19 cellular contexts compared by ENCODE assay signal in the genomic region with DNA sequence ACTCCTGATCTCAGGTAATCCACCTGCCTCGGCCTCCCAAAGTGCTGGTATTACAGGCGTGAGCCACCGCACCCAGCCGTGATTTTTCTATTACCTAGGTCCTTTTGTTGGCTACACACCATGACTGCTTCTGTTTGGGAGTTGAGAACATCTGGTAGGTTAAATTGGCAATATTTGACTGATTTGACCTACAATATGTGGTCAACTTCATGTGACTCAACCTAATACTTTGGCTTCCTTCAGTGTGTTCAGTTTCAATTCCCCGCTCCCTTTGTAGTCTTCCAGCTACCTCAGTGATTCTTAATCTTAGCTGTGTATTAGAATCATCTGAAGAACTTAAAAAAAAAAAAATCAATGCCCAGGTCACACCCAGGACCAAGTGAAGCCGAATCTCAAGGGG. TPM values are rescaled to one million over a fixed set of nuclear protein-coding genes. Genes with fewer than 3 reads are reported as not detected.
A peak's percentile ranks its signal among the peaks of the same experiment; 100 is the strongest.
DNase-seq lines count a peak whose midpoint lies in the region; ATAC-seq and TF ChIP-seq lines count a peak whose summit lies in the region.
"Had no signal": no experiment of that assay in that cellular context is flagged by ENCODE, and none has a peak within 500 bp of the region (broad histone marks: within the 10 kb centered on the region; RNA-seq: fewer than 3 reads in every experiment).

No MANE protein-coding gene starts in this region.

- no peaks in the 10 kb centered on the region for H3K36me3 Mint-ChIP-seq in MCF 10A (ENCODE audit: insufficient read depth, unreplicated experiment)
- peaks cover 10% of the 10 kb centered on the region for H3K36me3 Mint-ChIP-seq in activated CD4-positive, alpha-beta memory T cell treated with anti-CD3 and anti-CD28 coated beads, Interleukin-2, amount 10 ng/mL, durations not matched to agents 7 days and 5 days (ENCODE audit: low read depth)
- H3K36me3 Mint-ChIP-seq: CD4-positive, alpha-beta memory T cell; WTC11 had no signal

- H3K4ac ChIP-seq in mesendoderm (ENCODE audit: low read depth, low read length): no peak overlapping the region

- H3K79me1 ChIP-seq in mesendoderm (ENCODE audit: low read length): no peaks in the 10 kb centered on the region

- DNase-seq in MCF 10A (ENCODE audit: unreplicated experiment) (no peak), mesendoderm (no peak)
- no peak for DNase-seq in activated CD4-positive, alpha-beta memory T cell treated with anti-CD3 and anti-CD28 coated beads, Interleukin-2, amount 10 ng/mL, durations not matched to agents 7 days and 5 days
- DNase-seq: CD4-positive, alpha-beta memory T cell; mammary epithelial cell; NCI-H1436; right lobe of liver; SHP77 treated with DMSO at 0.1 percent for 48 hours; stomach; upper lobe of left lung had no signal

- H3K23ac ChIP-seq in mesendoderm (ENCODE audit: low read length): no peak overlapping the region

- no peaks in the 10 kb centered on the region for H3K4me1 ChIP-seq in mesendoderm (ENCODE audit: control insufficient read depth, low read depth, low read length)
- H3K4me1 ChIP-seq: right lobe of liver, stomach, upper lobe of left lung had no signal

- H3K9me3 Mint-ChIP-seq in MCF 10A (ENCODE audit: unreplicated experiment): no peaks in the 10 kb centered on the region
- no peaks in the 10 kb centered on the region for H3K9me3 Mint-ChIP-seq in activated CD4-positive, alpha-beta memory T cell treated with anti-CD3 and anti-CD28 coated beads, Interleukin-2, amount 10 ng/mL, durations not matched to agents 7 days and 5 days
- H3K9me3 Mint-ChIP-seq: activated T-helper 1 cell treated with anti-CD3 and anti-CD28 coated beads, Interleukin-12 subunit alpha, Interleukin-12 subunit beta, Interleukin-2, Interleukin-4 antibody, amounts not matched to agents 30 ng/mL and 10 ng/mL and 1 ng/mL, durations not matched to agents 14 hours and 24 hours and 36 hours; CD4-positive, alpha-beta memory T cell; WTC11 had no signal

- H3K79me2 ChIP-seq in mesendoderm (ENCODE audit: control insufficient read depth, insufficient read depth, low read length): no peaks in the 10 kb centered on the region

- no peak overlapping the region for H4K8ac ChIP-seq in mesendoderm (ENCODE audit: low read depth, low read length)

- H3K27ac Mint-ChIP-seq in MCF 10A (ENCODE audit: low read depth, unreplicated experiment): no peak overlapping the region
- H3K27ac Mint-ChIP-seq in activated CD4-positive, alpha-beta memory T cell treated with anti-CD3 and anti-CD28 coated beads, Interleukin-2, amount 10 ng/mL, durations not matched to agents 7 days and 5 days: no peak overlapping the region
- H3K27ac Mint-ChIP-seq: activated naive CD8-positive, alpha-beta T cell; CD4-positive, alpha-beta memory T cell; WTC11 had no signal

- no peak overlapping the region for H3K27ac ChIP-seq in mesendoderm (ENCODE audit: low read depth, low read length)
- H3K27ac ChIP-seq: coronary artery, right lobe of liver, stomach, upper lobe of left lung had no signal

- H3K4me1 Mint-ChIP-seq in MCF 10A (ENCODE audit: insufficient read depth, unreplicated experiment): no peaks in the 10 kb centered on the region
- peaks cover 55% of the 10 kb centered on the region for H3K4me1 Mint-ChIP-seq in activated CD4-positive, alpha-beta memory T cell treated with anti-CD3 and anti-CD28 coated beads, Interleukin-2, amount 10 ng/mL, durations not matched to agents 7 days and 5 days

- no peak overlapping the region for H3K9ac ChIP-seq in mesendoderm (ENCODE audit: low read length)

- H3K18ac ChIP-seq in mesendoderm (ENCODE audit: low read length): no peak overlapping the region

- no peak overlapping the region for H3K4me3 ChIP-seq in mesendoderm (ENCODE audit: low read length)
- H3K4me3 ChIP-seq: coronary artery, right lobe of liver, stomach, upper lobe of left lung had no signal

- H2BK120ac ChIP-seq in mesendoderm (ENCODE audit: low read depth, low read length): no peak overlapping the region

- no peaks in the 10 kb centered on the region for H3K27me3 Mint-ChIP-seq in MCF 10A (ENCODE audit: insufficient read depth, unreplicated experiment)
- H3K27me3 Mint-ChIP-seq in activated CD4-positive, alpha-beta memory T cell treated with anti-CD3 and anti-CD28 coated beads, Interleukin-2, amount 10 ng/mL, durations not matched to agents 7 days and 5 days: no peaks in the 10 kb centered on the region
- H3K27me3 Mint-ChIP-seq: activated naive CD8-positive, alpha-beta T cell; CD4-positive, alpha-beta memory T cell had no signal

- no CpG with 5 or more reads among the region's 6 CpGs for WGBS in mesendoderm (ENCODE audit: extremely low coverage, insufficient coverage, low lambda C conversion rate)

- no peak overlapping the region for H2BK15ac ChIP-seq in mesendoderm (replicated peaks; ENCODE audit: low read depth)

- CTCF ChIA-PET in MCF 10A (lab: Yijun Ruan, JAX): interaction anchor here (0.9 to 1.1 kb wide), 2 partner anchors 21 to 195 kb away, joined by 3 to 5 read pairs; no protein-coding TSS in a partner anchor
- CTCF ChIA-PET in activated CD4-positive, alpha-beta memory T cell treated with anti-CD3 and anti-CD28 coated beads, Interleukin-2, amount 10 ng/mL, durations not matched to agents 7 days and 5 days (lab: Charles Lee): no interaction called here

- TF ChIP-seq CTCF in MCF 10A (IDR thresholded peaks at IDR 0.05; ENCODE audit: unreplicated experiment): no peak

- H3K27me3 ChIP-seq in mesendoderm (ENCODE audit: insufficient read depth, low read length, poor library complexity): no peaks in the 10 kb centered on the region
- H3K27me3 ChIP-seq: right lobe of liver, stomach, upper lobe of left lung had no signal

- intact Hi-C loops in MCF 10A (cut with micrococcal nuclease): no loop called here

- no TSS peak for BruUV-seq in MCF 10A (replicated peaks; lab: Mats Ljungman, UMichigan)

- POLR2A ChIA-PET in MCF 10A (lab: Yijun Ruan, JAX): interaction anchor here (0.6 kb wide), 1 partner anchor 8 kb away, joined by 4 read pairs; no protein-coding TSS in a partner anchor
- POLR2A ChIA-PET in activated CD4-positive, alpha-beta memory T cell treated with anti-CD3 and anti-CD28 coated beads, Interleukin-2, amount 10 ng/mL, durations not matched to agents 7 days and 5 days (lab: Charles Lee): no interaction called here

- H3K4me3 Mint-ChIP-seq in MCF 10A (ENCODE audit: unreplicated experiment): no peak overlapping the region
- H3K4me3 Mint-ChIP-seq in activated CD4-positive, alpha-beta memory T cell treated with anti-CD3 and anti-CD28 coated beads, Interleukin-2, amount 10 ng/mL, durations not matched to agents 7 days and 5 days: no peak overlapping the region
- H3K4me3 Mint-ChIP-seq: activated naive CD8-positive, alpha-beta T cell; activated T-helper 1 cell treated with anti-CD3 and anti-CD28 coated beads, Interleukin-12 subunit alpha, Interleukin-12 subunit beta, Interleukin-2, Interleukin-4 antibody, amounts not matched to agents 30 ng/mL and 10 ng/mL and 1 ng/mL, durations not matched to agents 14 hours and 24 hours and 36 hours; CD4-positive, alpha-beta memory T cell; WTC11 had no signal

- H2BK5ac ChIP-seq in mesendoderm (ENCODE audit: low read length): no peak overlapping the region

- ATAC-seq in GM18499 (IDR thresholded peaks at IDR 0.05; ENCODE audit: insufficient read depth, unreplicated experiment) (peak; percentile 32), GM19025 (IDR thresholded peaks at IDR 0.05; ENCODE audit: low read depth, unreplicated experiment) (peak; percentile 24), HG02678 (IDR thresholded peaks at IDR 0.05; ENCODE audit: unreplicated experiment) (peak; percentile 43), HG03460 (IDR thresholded peaks at IDR 0.05; ENCODE audit: unreplicated experiment) (peak; percentile 33), HG03108 (IDR thresholded peaks at IDR 0.05; ENCODE audit: unreplicated experiment) (no peak)
- ATAC-seq: right lobe of liver, WTC11 had no signal

- H2AK5ac ChIP-seq in mesendoderm (ENCODE audit: low read length): no peak overlapping the region

- H4K5ac ChIP-seq in mesendoderm (ENCODE audit: low read length): no peak overlapping the region

- no peak overlapping the region for H3K4me2 ChIP-seq in mesendoderm (ENCODE audit: low read length)

- no peak overlapping the region for H3K56ac ChIP-seq in mesendoderm (ENCODE audit: low read length)

- H3K36me3 ChIP-seq in mesendoderm (ENCODE audit: control insufficient read depth, insufficient read depth, low read length): no peaks in the 10 kb centered on the region
- H3K36me3 ChIP-seq: right lobe of liver, stomach, upper lobe of left lung had no signal

RNA-seq across cellular contexts. Expression of a gene that starts 47.4 kb away (rescaled TPM):
- total RNA-seq in MCF 10A (2022): not detected in 2 replicates
- 10 to 100 TPM; 27.7 to 30.3 TPM for total RNA-seq in activated CD4-positive, alpha-beta memory T cell treated with anti-CD3 and anti-CD28 coated beads, Interleukin-2, amount 10 ng/mL, durations not matched to agents 7 days and 5 days
- polyA plus RNA-seq in mesendoderm (2013, experiment 1 of 2): 0.80 TPM
- polyA plus RNA-seq in mesendoderm (2013, experiment 2 of 2): 0.66 TPM

Comparison
In these comparisons a context has a peak if more than half of its experiments do, and no peak if none do; other contexts are left out.
1. RNA of a gene that starts 47.4 kb away (total RNA-seq): 27.7 to 30.3 TPM in activated CD4-positive, alpha-beta memory T cell treated with anti-CD3 and anti-CD28 coated beads, Interleukin-2, amount 10 ng/mL, durations not matched to agents 7 days and 5 days; not detected in MCF 10A; every median in the first group is over 10 times any median in the second.